In the genomic region with DNA sequence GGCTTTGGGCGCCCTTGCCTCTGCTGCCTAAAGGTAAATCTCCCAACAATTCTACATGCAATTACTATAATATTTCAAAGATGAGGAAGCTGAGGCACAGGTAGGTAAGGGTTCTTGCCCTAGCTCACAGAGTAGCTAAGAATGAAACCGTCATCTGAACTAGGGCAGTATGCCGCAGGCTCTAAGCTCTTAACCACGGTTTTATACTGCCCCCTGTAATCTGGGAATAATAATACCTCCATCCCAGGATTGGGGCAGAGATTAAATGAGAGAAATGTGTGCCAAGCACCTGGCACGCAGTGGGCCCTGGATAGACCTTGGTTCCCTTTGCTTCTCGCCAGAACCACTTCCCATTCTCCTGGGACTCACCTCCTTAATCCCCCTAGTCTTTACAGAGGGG, we compare ENCODE assay signal across 10 cellular contexts. TPM values are rescaled to one million over a fixed set of nuclear protein-coding genes. Genes with fewer than 3 reads are reported as not detected.
DNase-seq lines count a peak whose midpoint lies in the region; ATAC-seq and TF ChIP-seq lines count a peak whose summit lies in the region.
"Had no signal": no experiment of that assay in that cellular context is flagged by ENCODE, and none has a peak within 500 bp of the region (broad histone marks: within the 10 kb centered on the region; RNA-seq: fewer than 3 reads in every experiment).

No MANE protein-coding gene starts in this region.

- DNase-seq in DMS53 (lab: John Stamatoyannopoulos, UW), result peak; percentile 62
- no peak for DNase-seq in DMS53 treated with DMSO at 0.1 percent for 48 hours (lab: John Stamatoyannopoulos, UW; ENCODE audit: unreplicated experiment)
- peak; percentile 31 for DNase-seq in NCI-H1694 (lab: John Stamatoyannopoulos, UW)
- peak; percentile 67 for DNase-seq in dermis blood vessel endothelial cell
- DNase-seq in osteocyte (ENCODE audit: extremely low spot score, unreplicated experiment), result no peak
- DNase-seq in occipital lobe (lab: John Stamatoyannopoulos, UW), result no peak
- no peak for DNase-seq in mesenteric fat pad (ENCODE audit: low spot score)

- TF ChIP-seq CTCF in osteocyte (IDR thresholded peaks at IDR 0.05), result peak; percentile 45

- H3K9me3 Mint-ChIP-seq in osteocyte (ENCODE audit: unreplicated experiment), result no peaks in the 10 kb centered on the region
- H3K9me3 Mint-ChIP-seq: T-helper 1 cell treated with Interleukin-12 subunit alpha and Interleukin-12 subunit beta and Interleukin-4 antibody, amounts not matched to agents 30 μg/mL and 1 μg/mL, for 36 hours had no signal

- H3K4me3 Mint-ChIP-seq in osteocyte (ENCODE audit: unreplicated experiment), result no peak overlapping the region
- H3K4me3 Mint-ChIP-seq: T-helper 1 cell treated with Interleukin-12 subunit alpha and Interleukin-12 subunit beta and Interleukin-4 antibody, amounts not matched to agents 30 μg/mL and 1 μg/mL, for 36 hours had no signal

- no peak overlapping the region for H3K27ac Mint-ChIP-seq in osteocyte (ENCODE audit: unreplicated experiment)
- H3K27ac Mint-ChIP-seq: T-helper 1 cell treated with Interleukin-12 subunit alpha and Interleukin-12 subunit beta and Interleukin-4 antibody, amounts not matched to agents 30 μg/mL and 1 μg/mL, for 36 hours had no signal

- peaks cover 79% of the 10 kb centered on the region for H3K27me3 Mint-ChIP-seq in osteocyte (ENCODE audit: unreplicated experiment)

- no peaks in the 10 kb centered on the region for H3K36me3 Mint-ChIP-seq in osteocyte (ENCODE audit: unreplicated experiment)

- H3K4me1 Mint-ChIP-seq in osteocyte (ENCODE audit: unreplicated experiment), result peaks cover 34% of the 10 kb centered on the region

- no peak for ATAC-seq in GM21423 (IDR thresholded peaks at IDR 0.05; ENCODE audit: unreplicated experiment)
- ATAC-seq: gastroesophageal sphincter had no signal

RNA-seq across cellular contexts. Expression of gene HRK, which starts 1.5 kb away (rescaled TPM):
- total RNA-seq in dermis blood vessel endothelial cell, result not detected in 2 replicates
- 0.10 TPM in 1 of 2 replicates, not detected in the other for total RNA-seq in osteocyte
- 0.47 TPM for total RNA-seq in occipital lobe
- total RNA-seq in mesenteric fat pad, result not detected

RNA-seq across cellular contexts. Expression of gene FBXW8, which starts 28.0 kb away (rescaled TPM):
- 15.5 and 16.0 TPM in 2 replicates for total RNA-seq in dermis blood vessel endothelial cell
- 32.1 and 33.6 TPM in 2 replicates for total RNA-seq in osteocyte
- total RNA-seq in occipital lobe, result 11.9 TPM
- 12.8 TPM for total RNA-seq in mesenteric fat pad

Comparison
In these comparisons a context has a peak if more than half of its experiments do, and no peak if none do; other contexts are left out.
1. DNase-seq: peak in DMS53 (single experiment), NCI-H1694 (single experiment) and dermis blood vessel endothelial cell (single experiment); none in DMS53 treated with DMSO at 0.1 percent for 48 hours (single experiment), osteocyte (single experiment), occipital lobe (single experiment) and mesenteric fat pad (single experiment).